ENCODE assay signal across 9 cellular contexts in the genomic region with DNA sequence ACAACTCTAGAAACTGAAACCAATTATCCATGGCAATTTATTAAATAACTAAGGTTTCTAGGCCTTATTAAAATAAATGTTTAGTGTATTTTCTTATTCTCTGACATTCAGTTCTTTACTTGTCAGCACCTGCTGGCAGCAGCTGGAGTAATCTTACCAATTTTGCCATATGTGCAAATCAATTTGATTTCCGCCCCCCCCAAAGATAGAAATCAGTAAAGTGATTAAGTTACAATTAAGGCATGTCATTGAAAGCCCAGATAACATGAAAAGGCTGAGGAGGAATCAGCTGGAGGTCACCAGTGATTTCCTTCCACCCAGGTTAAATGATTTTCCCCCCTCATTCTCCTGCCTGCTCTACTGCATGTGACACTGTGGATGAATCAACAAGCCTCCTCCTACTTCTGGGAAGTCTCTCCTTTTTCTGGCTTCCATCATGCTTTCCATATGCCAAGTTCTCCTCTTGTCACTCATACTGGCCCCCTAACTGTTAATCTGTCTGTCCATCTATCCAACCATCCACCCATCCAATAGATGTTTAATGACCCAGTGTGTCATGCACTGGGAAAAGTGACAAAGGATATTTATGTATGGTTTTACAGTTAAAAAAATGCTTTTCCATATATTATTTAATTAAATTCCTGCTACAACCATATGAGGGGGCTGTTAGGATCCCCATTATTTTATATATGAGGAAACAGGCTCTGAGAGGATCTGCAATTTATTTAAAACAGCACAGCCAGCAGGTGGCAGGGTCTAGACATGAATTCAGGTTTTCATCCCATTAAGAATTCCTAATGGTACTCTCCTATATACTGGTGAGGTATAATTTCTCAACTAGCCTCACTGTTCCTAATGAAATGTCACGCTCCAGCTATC.
A peak's percentile ranks its signal among the peaks of the same experiment; 100 is the strongest.
DNase-seq lines count a peak whose midpoint lies in the region; ATAC-seq and TF ChIP-seq lines count a peak whose summit lies in the region.
"Had no signal": no experiment of that assay in that cellular context is flagged by ENCODE, and none has a peak within 500 bp of the region (broad histone marks: within the 10 kb centered on the region; RNA-seq: fewer than 3 reads in every experiment).

No MANE protein-coding gene starts in this region.

- H3K4me2 ChIP-seq in PC-9: no peak overlapping the region

- no peaks in the 10 kb centered on the region for H3K4me1 Mint-ChIP-seq in Caco-2 (ENCODE audit: low read depth, unreplicated experiment)

- CTCF ChIA-PET in Caco-2 (lab: Charles Lee) (interaction anchor here (0.5 to 1.4 kb wide), 2 partner anchors 283 to 287 kb away, joined by 3 to 6 read pairs; no protein-coding TSS in a partner anchor), PC-9 (lab: Charles Lee) (interaction anchor here (0.6 to 2.3 kb wide), 7 partner anchors 109 to 352 kb away, joined by 3 to 8 read pairs (median 4); partner anchors contain the start of gene ATXN7L1)

- H3K9me3 ChIP-seq in Caco-2 (no peaks in the 10 kb centered on the region), PC-9 (ENCODE audit: insufficient read depth, low read depth) (no peaks in the 10 kb centered on the region), colonic mucosa (no peaks in the 10 kb centered on the region), lung (ENCODE audit: control insufficient read depth in 2 of 2, insufficient read depth in 1 of 2, low read length in 1 of 2) (no peaks in the 10 kb centered on the region)
- H3K9me3 ChIP-seq: SJSA1 had no signal

- no peak overlapping the region for H3K4me3 Mint-ChIP-seq in Caco-2 (ENCODE audit: unreplicated experiment)

- no TSS peak for BruUV-seq in Caco-2 (replicated peaks; lab: Mats Ljungman, UMichigan)
- BruUV-seq in PC-9 (replicated peaks; lab: Mats Ljungman, UMichigan): no TSS peak

- 93 to 96% methylated on average over 2 of the region's 2 CpGs for WGBS in lung, 2 donors

- H3K27me3 ChIP-seq in Caco-2 (replicated peaks; ENCODE audit: control insufficient read depth, insufficient read depth, low read length) (no peaks in the 10 kb centered on the region), PC-9 (ENCODE audit: insufficient read depth, low read depth) (no peaks in the 10 kb centered on the region), colonic mucosa (no peaks in the 10 kb centered on the region), lung (ENCODE audit: control insufficient read depth, insufficient read depth) (no peaks in the 10 kb centered on the region)
- H3K27me3 ChIP-seq: SJSA1 had no signal

- peak in 1 of 2 experiments; percentile 53 for TF ChIP-seq CTCF in Caco-2 (IDR thresholded peaks at IDR 0.05; ENCODE audit: insufficient read depth in 1 of 2, low read depth in 1 of 2, low read length in 1 of 2, severe bottlenecking in 1 of 2, unreplicated experiment in 1 of 2)
- peak; percentile 83 for TF ChIP-seq CTCF in PC-9 (conservative IDR thresholded peaks at IDR 0.05)
- TF ChIP-seq CTCF in colonic mucosa (IDR thresholded peaks at IDR 0.05): peak; percentile 33
- peak; percentile 53 for TF ChIP-seq CTCF in lung (IDR thresholded peaks at IDR 0.05; ENCODE audit: control extremely low read depth, extremely low read depth)

- H3F3A ChIP-seq in PC-9 (ENCODE audit: insufficient read depth, low read depth): no peaks in the 10 kb centered on the region

- H3K36me3 Mint-ChIP-seq in Caco-2 (ENCODE audit: insufficient read depth, unreplicated experiment): no peaks in the 10 kb centered on the region

- POLR2A ChIA-PET in Caco-2 (lab: Charles Lee): interaction anchor here (0.5 kb wide), 1 partner anchor 108 kb away, joined by 10 read pairs; no protein-coding TSS in a partner anchor
- POLR2A ChIA-PET in PC-9 (lab: Charles Lee; ENCODE audit: unreplicated experiment): no interaction called here

- no peaks in the 10 kb centered on the region for H3K36me3 ChIP-seq in Caco-2 (ENCODE audit: control insufficient read depth, insufficient read depth, low read length)
- H3K36me3 ChIP-seq in PC-9 (ENCODE audit: low read depth): no peaks in the 10 kb centered on the region
- H3K36me3 ChIP-seq in colonic mucosa: no peaks in the 10 kb centered on the region
- H3K36me3 ChIP-seq in lung (ENCODE audit: control insufficient read depth in 2 of 2, insufficient read depth in 2 of 2, low read length in 2 of 2): no peaks in the 10 kb centered on the region
- H3K36me3 ChIP-seq: SJSA1 had no signal

- H3K27ac Mint-ChIP-seq in Caco-2 (ENCODE audit: unreplicated experiment): no peak overlapping the region

- H3K27me3 Mint-ChIP-seq in Caco-2 (ENCODE audit: insufficient read depth, unreplicated experiment): no peaks in the 10 kb centered on the region

- no peaks in the 10 kb centered on the region for H3K79me2 ChIP-seq in PC-9 (ENCODE audit: low read depth)

- H2AFZ ChIP-seq in PC-9: no peak overlapping the region

- no peak overlapping the region for H3K9ac ChIP-seq in colonic mucosa (ENCODE audit: low read depth in 2 of 2, low read length in 2 of 2)

- no peaks in the 10 kb centered on the region for H4K20me1 ChIP-seq in PC-9 (ENCODE audit: insufficient read depth)

- H3K27ac ChIP-seq in PC-9: no peak overlapping the region
- peak overlapping the region; percentile 12 for H3K27ac ChIP-seq in colonic mucosa
- no peak overlapping the region for H3K27ac ChIP-seq in lung (ENCODE audit: low read depth in 1 of 2, low read length in 1 of 2)
- H3K27ac ChIP-seq: SJSA1 had no signal

- H3K9me2 ChIP-seq in PC-9 (ENCODE audit: insufficient read depth): no peaks in the 10 kb centered on the region

- H3K4me1 ChIP-seq in Caco-2: no peaks in the 10 kb centered on the region
- H3K4me1 ChIP-seq in PC-9 (replicated peaks; ENCODE audit: insufficient read depth): no peaks in the 10 kb centered on the region
- H3K4me1 ChIP-seq in colonic mucosa: no peaks in the 10 kb centered on the region
- no peaks in the 10 kb centered on the region for H3K4me1 ChIP-seq in lung (ENCODE audit: control insufficient read depth in 2 of 2, insufficient read depth in 2 of 2, low read length in 2 of 2)
- H3K4me1 ChIP-seq: SJSA1 had no signal

- intact Hi-C loops in Caco-2 (cut with micrococcal nuclease; ENCODE audit: unreplicated experiment) (loop anchor here (1.0 to 10.0 kb wide), 7 partner anchors 69 to 395 kb away; no protein-coding TSS in a partner anchor), PC-9 (cut with micrococcal nuclease; ENCODE audit: unreplicated experiment) (loop anchor here (1.0 to 5.0 kb wide), 6 partner anchors 108 to 407 kb away; partner anchors contain the start of gene ATXN7L1), colonic mucosa (cut with DNase I) (loop anchor here (2.0 to 10.0 kb wide), 4 partner anchors 108 to 395 kb away; no protein-coding TSS in a partner anchor)

- ATAC-seq in lung (ENCODE audit: insufficient read depth, low FRiP score) (peak; percentile 60), GM18870 (IDR thresholded peaks at IDR 0.05; ENCODE audit: unreplicated experiment) (no peak), GM18498 (IDR thresholded peaks at IDR 0.05; ENCODE audit: unreplicated experiment) (no peak)

- H3K4me3 ChIP-seq in Caco-2 (ENCODE audit: low read depth, low read length): no peak overlapping the region
- no peak overlapping the region for H3K4me3 ChIP-seq in PC-9
- H3K4me3 ChIP-seq in colonic mucosa: no peak overlapping the region
- no peak overlapping the region for H3K4me3 ChIP-seq in lung
- H3K4me3 ChIP-seq: SJSA1 had no signal

- H3K9me3 Mint-ChIP-seq in Caco-2 (ENCODE audit: unreplicated experiment): no peaks in the 10 kb centered on the region

- DNase-seq in Caco-2 (peak; percentile 50 to 56), HS-27A (ENCODE audit: low read depth) (peak; percentile 23), PC-9 (peak; percentile 57 to 64), colonic mucosa (peak; percentile 63), lung (ENCODE audit: low spot score) (no peak), epidermal melanocyte (ENCODE audit: insufficient read length, low spot score) (no peak)

Comparison
In these comparisons a context has a peak if more than half of its experiments do, and no peak if none do; other contexts are left out.
1. DNase-seq: peak in Caco-2 (2 of 2), HS-27A (single experiment), PC-9 (2 of 2) and colonic mucosa (single experiment); none in lung (single experiment) and epidermal melanocyte (single experiment).